Comparison of ENCODE assay signal across 8 cellular contexts in genomic region chr4:164977243-164978164, GRCh38. TPM values are rescaled to one million over a fixed set of nuclear protein-coding genes. Genes with fewer than 3 reads are reported as not detected.
DNase-seq lines count a peak whose midpoint lies in the region; ATAC-seq and TF ChIP-seq lines count a peak whose summit lies in the region.

Gene TRIM61, minus strand, starts transcription at chr4:164977657. Its CDS starts 7,655 bp downstream, at chr4:164970002.

- H3K4me3 Mint-ChIP-seq in naive B cell, result peak within 1 kb of the TSS; percentile 80 to 92 (median 88)
- peak within 1 kb of the TSS; percentile 84 for H3K4me3 Mint-ChIP-seq in stimulated activated naive CD8-positive, alpha-beta T cell treated with anti-CD3 and anti-CD28 coated beads, Interleukin-15, Interleukin-2, amounts not matched to agents 100 ng/mL and 50 ng/mL, for 24 hours

- no peaks in the 10 kb centered on the region for H3K9me3 ChIP-seq in SJCRH30 (replicated peaks)

- peaks cover 12 to 40% (median 20%) of the 10 kb centered on the region in 3 donors for H3K4me1 Mint-ChIP-seq in naive B cell
- H3K4me1 Mint-ChIP-seq in stimulated activated naive CD8-positive, alpha-beta T cell treated with anti-CD3 and anti-CD28 coated beads, Interleukin-15, Interleukin-2, amounts not matched to agents 100 ng/mL and 50 ng/mL, for 24 hours (ENCODE audit: low read depth), result no peaks in the 10 kb centered on the region

- DNase-seq in activated CD4-positive, alpha-beta T cell treated with anti-CD3 and anti-CD28 coated beads for 24 hours (ENCODE audit: low read depth in 2 of 2), result peak; percentile 15 to 23
- peak in 4 of 10 donors; percentile 20 to 55 (median 44) for DNase-seq in dorsolateral prefrontal cortex
- DNase-seq in naive B cell, result peak; percentile 22
- no peak for DNase-seq in NCI-H1048 (lab: John Stamatoyannopoulos, UW)
- no peak for DNase-seq in SJCRH30

- peaks cover 0 to 11% of the 10 kb centered on the region in 2 donors for H3K36me3 Mint-ChIP-seq in naive B cell
- peaks cover 13% of the 10 kb centered on the region for H3K36me3 Mint-ChIP-seq in stimulated activated naive CD8-positive, alpha-beta T cell treated with anti-CD3 and anti-CD28 coated beads, Interleukin-15, Interleukin-2, amounts not matched to agents 100 ng/mL and 50 ng/mL, for 24 hours (ENCODE audit: low read depth)

- TF ChIP-seq CTCF in dorsolateral prefrontal cortex (IDR thresholded peaks at IDR 0.05 in 54 of 56, conservative IDR thresholded peaks at IDR 0.05 in 2 of 56; ENCODE audit: low read depth in 1 of 56, partially characterized antibody in 56 of 56), result peak in 1 of 56 donors; percentile 10

- H3K4me3 ChIP-seq in dorsolateral prefrontal cortex (peak within 1 kb of the TSS in 55 of 59 donors; percentile 1 to 67 (median 47)), SJCRH30 (no peak within 1 kb of the TSS)

- no peaks in the 10 kb centered on the region for H3K4me1 ChIP-seq in SJCRH30

- H3K27ac ChIP-seq in dorsolateral prefrontal cortex (peak within 1 kb of the TSS in 2 of 59 donors; percentile 35 to 36), SJCRH30 (no peak within 1 kb of the TSS)

- ATAC-seq in GM18517 (IDR thresholded peaks at IDR 0.05; ENCODE audit: unreplicated experiment) (peak; percentile 100), HG02943 (IDR thresholded peaks at IDR 0.05; ENCODE audit: low read depth, unreplicated experiment) (peak; percentile 91), naive B cell (ENCODE audit: low read depth in 2 of 2) (peak; percentile 83 to 94)

- peaks cover 0 to 15% (median 0%) of the 10 kb centered on the region in 3 donors for H3K27me3 Mint-ChIP-seq in naive B cell
- no peaks in the 10 kb centered on the region for H3K27me3 Mint-ChIP-seq in stimulated activated naive CD8-positive, alpha-beta T cell treated with anti-CD3 and anti-CD28 coated beads, Interleukin-15, Interleukin-2, amounts not matched to agents 100 ng/mL and 50 ng/mL, for 24 hours

- intact Hi-C loops in dorsolateral prefrontal cortex (cut with DNase I), result no loop called here

- H3K27ac Mint-ChIP-seq in naive B cell, result peak within 1 kb of the TSS in 5 of 6 donors; percentile 25 to 95 (median 80)
- H3K27ac Mint-ChIP-seq in stimulated activated naive CD8-positive, alpha-beta T cell treated with anti-CD3 and anti-CD28 coated beads, Interleukin-15, Interleukin-2, amounts not matched to agents 100 ng/mL and 50 ng/mL, for 24 hours, result peak within 1 kb of the TSS; percentile 62

- no peaks in the 10 kb centered on the region for H3K36me3 ChIP-seq in SJCRH30

- H3K27me3 ChIP-seq in dorsolateral prefrontal cortex (no peaks in the 10 kb centered on the region), SJCRH30 (no peaks in the 10 kb centered on the region)

- peaks cover 0 to 4% (median 0%) of the 10 kb centered on the region in 7 donors for H3K9me3 Mint-ChIP-seq in naive B cell
- no peaks in the 10 kb centered on the region for H3K9me3 Mint-ChIP-seq in stimulated activated naive CD8-positive, alpha-beta T cell treated with anti-CD3 and anti-CD28 coated beads, Interleukin-15, Interleukin-2, amounts not matched to agents 100 ng/mL and 50 ng/mL, for 24 hours

RNA-seq across cellular contexts. Expression of gene TRIM61, which starts in this region (rescaled TPM):
- 1 to 10 TPM in 27 of 120 experiments, under 1 TPM in 70, not detected in 23; 0.28 to 2.1 (median 0.72) TPM for total RNA-seq in dorsolateral prefrontal cortex
- polyA plus RNA-seq in naive B cell (ENCODE audit: low read depth in 6 of 6), result 1 to 10 TPM in 4 of 6 donors, under 1 TPM in 1, not detected in 1; 0.49 to 2.4 (median 2.2) TPM
- total RNA-seq in SJCRH30 (2014; rRNA removed; shearing (Covaris generic)), result not detected in 2 replicates

Comparison
In these comparisons a context has a peak if more than half of its experiments do, and no peak if none do; other contexts are left out.
1. DNase-seq: peak in activated CD4-positive, alpha-beta T cell treated with anti-CD3 and anti-CD28 coated beads for 24 hours (2 of 2) and naive B cell (single experiment); none in NCI-H1048 (single experiment) and SJCRH30 (0 of 2).
2. Peak in every context shown above with its lines, with median percentiles within 50 percentile points of each other: ATAC-seq.